ENCODE assay signal across 18 cellular contexts in the genomic region with DNA sequence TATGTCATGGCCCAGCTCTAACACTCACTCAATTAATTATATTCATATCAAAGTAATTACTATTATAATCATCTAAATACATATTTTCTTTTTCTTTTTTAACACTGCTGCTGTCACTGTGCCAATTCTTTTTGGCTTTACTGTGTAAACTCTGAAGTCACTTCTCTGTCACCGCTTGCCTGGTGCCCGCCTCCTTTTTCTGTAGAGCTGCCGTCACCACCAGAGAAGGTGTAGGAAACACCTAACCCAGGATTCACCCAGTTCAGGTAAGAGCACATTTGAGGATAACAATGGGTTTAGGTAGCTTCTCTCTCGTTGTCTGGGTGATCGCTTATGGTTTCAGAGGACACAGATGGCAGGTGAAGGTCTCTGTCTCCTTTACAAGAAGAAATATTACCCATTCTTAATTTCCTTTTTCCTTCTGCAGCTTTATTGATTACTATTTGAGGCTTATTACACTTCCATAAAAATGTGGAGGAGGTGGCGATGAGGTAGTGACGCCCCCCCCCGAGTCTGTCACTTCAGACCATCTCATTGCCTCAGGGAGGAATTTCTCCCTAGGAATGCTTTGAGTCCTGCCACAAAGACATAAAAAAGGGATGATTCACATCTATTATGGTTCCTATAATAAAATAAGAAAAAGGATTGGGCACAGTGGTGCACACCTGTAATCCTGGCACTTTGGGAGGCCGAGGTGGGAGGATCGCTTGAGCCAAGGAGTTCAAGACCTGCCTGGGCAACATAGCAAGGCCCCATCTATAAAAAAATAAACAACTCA.
DNase-seq lines count a peak whose midpoint lies in the region; ATAC-seq and TF ChIP-seq lines count a peak whose summit lies in the region.
"Had no signal": no experiment of that assay in that cellular context is flagged by ENCODE, and none has a peak within 500 bp of the region (broad histone marks: within the 10 kb centered on the region; RNA-seq: fewer than 3 reads in every experiment).

No MANE protein-coding gene starts in this region.

- no peaks in the 10 kb centered on the region for H3K36me3 ChIP-seq in left lung
- H3K36me3 ChIP-seq: BE2C, HAP-1 had no signal

- H3K36me3 Mint-ChIP-seq in activated CD8-positive, alpha-beta memory T cell treated with anti-CD3 and anti-CD28 coated beads, Interleukin-2, amount 10 ng/mL, durations not matched to agents 7 days and 5 days = no peaks in the 10 kb centered on the region
- H3K36me3 Mint-ChIP-seq: CD8-positive, alpha-beta memory T cell; IgD-negative memory B cell had no signal

- no peak overlapping the region for H3K27ac Mint-ChIP-seq in activated CD8-positive, alpha-beta memory T cell treated with anti-CD3 and anti-CD28 coated beads, Interleukin-2, amount 10 ng/mL, durations not matched to agents 7 days and 5 days
- H3K27ac Mint-ChIP-seq: CD8-positive, alpha-beta memory T cell; IgD-negative memory B cell had no signal

- H3K4me1 ChIP-seq in left lung = peaks cover 0 to 12% of the 10 kb centered on the region in 2 donors
- H3K4me1 ChIP-seq: BE2C, HAP-1 had no signal

- no peaks in the 10 kb centered on the region for H3K9me3 ChIP-seq in left lung
- H3K9me3 ChIP-seq: BE2C, HAP-1 had no signal

- peaks cover 19% of the 10 kb centered on the region for H3K27me3 Mint-ChIP-seq in activated CD8-positive, alpha-beta memory T cell treated with anti-CD3 and anti-CD28 coated beads, Interleukin-2, amount 10 ng/mL, durations not matched to agents 7 days and 5 days
- H3K27me3 Mint-ChIP-seq: IgD-negative memory B cell had no signal

- H3K27ac ChIP-seq in 22Rv1 (peak overlapping the region; percentile 58), VCaP (peak overlapping the region; percentile 72), left lung (peak overlapping the region in 1 of 2 donors; percentile 61)
- H3K27ac ChIP-seq: PC-9 had no signal

- no peak overlapping the region for H3K4me3 ChIP-seq in left lung
- H3K4me3 ChIP-seq: HAP-1, PC-9 had no signal

- no peak overlapping the region for H3K4me3 Mint-ChIP-seq in activated CD8-positive, alpha-beta memory T cell treated with anti-CD3 and anti-CD28 coated beads, Interleukin-2, amount 10 ng/mL, durations not matched to agents 7 days and 5 days
- H3K4me3 Mint-ChIP-seq: CD8-positive, alpha-beta memory T cell; IgD-negative memory B cell had no signal

- H3K9me3 Mint-ChIP-seq in activated CD8-positive, alpha-beta memory T cell treated with anti-CD3 and anti-CD28 coated beads, Interleukin-2, amount 10 ng/mL, durations not matched to agents 7 days and 5 days (ENCODE audit: low read depth) = no peaks in the 10 kb centered on the region
- H3K9me3 Mint-ChIP-seq: CD8-positive, alpha-beta memory T cell; IgD-negative memory B cell had no signal

- peak; percentile 30 for ATAC-seq in left lung
- no peak for ATAC-seq in activated CD8-positive, alpha-beta memory T cell treated with anti-CD3 and anti-CD28 coated beads, Interleukin-2, amount 10 ng/mL, durations not matched to agents 7 days and 5 days
- ATAC-seq in GM21515 (IDR thresholded peaks at IDR 0.05; ENCODE audit: unreplicated experiment) = no peak

- DNase-seq in EL (peak; percentile 28), left lung (no peak), NCI-H2081 treated with DMSO at 0.1 percent for 48 hours (lab: John Stamatoyannopoulos, UW) (no peak)
- DNase-seq in activated CD8-positive, alpha-beta memory T cell treated with anti-CD3 and anti-CD28 coated beads, Interleukin-2, amount 10 ng/mL, durations not matched to agents 7 days and 5 days = no peak
- DNase-seq in activated effector memory CD4-positive, alpha-beta T cell treated with Interleukin-2 at 50 U/mL for 16 hours = no peak
- DNase-seq: BE2C; CD8-positive, alpha-beta memory T cell; NCI-H1436 treated with DMSO at 0.1 percent for 48 hours; NCI-H2081; NCI-H2227 treated with DMSO at 0.1 percent for 48 hours; NCI-H524 treated with DMSO at 0.1 percent for 48 hours; PC-9; Right ventricle myocardium superior had no signal

- CTCF ChIA-PET in activated CD8-positive, alpha-beta memory T cell treated with anti-CD3 and anti-CD28 coated beads, Interleukin-2, amount 10 ng/mL, durations not matched to agents 7 days and 5 days (lab: Charles Lee) = no interaction called here

- H3K27me3 ChIP-seq in left lung = no peaks in the 10 kb centered on the region
- H3K27me3 ChIP-seq: BE2C had no signal

- H3K4me1 Mint-ChIP-seq in activated CD8-positive, alpha-beta memory T cell treated with anti-CD3 and anti-CD28 coated beads, Interleukin-2, amount 10 ng/mL, durations not matched to agents 7 days and 5 days = no peaks in the 10 kb centered on the region
- H3K4me1 Mint-ChIP-seq: CD8-positive, alpha-beta memory T cell; IgD-negative memory B cell had no signal

- TF ChIP-seq CTCF in 22Rv1 (IDR thresholded peaks at IDR 0.05) (no peak), VCaP (conservative IDR thresholded peaks at IDR 0.05) (no peak), left lung (IDR thresholded peaks at IDR 0.05) (no peak)

- intact Hi-C loops in left lung (cut with DNase I) = no loop called here
